In the genomic region with DNA sequence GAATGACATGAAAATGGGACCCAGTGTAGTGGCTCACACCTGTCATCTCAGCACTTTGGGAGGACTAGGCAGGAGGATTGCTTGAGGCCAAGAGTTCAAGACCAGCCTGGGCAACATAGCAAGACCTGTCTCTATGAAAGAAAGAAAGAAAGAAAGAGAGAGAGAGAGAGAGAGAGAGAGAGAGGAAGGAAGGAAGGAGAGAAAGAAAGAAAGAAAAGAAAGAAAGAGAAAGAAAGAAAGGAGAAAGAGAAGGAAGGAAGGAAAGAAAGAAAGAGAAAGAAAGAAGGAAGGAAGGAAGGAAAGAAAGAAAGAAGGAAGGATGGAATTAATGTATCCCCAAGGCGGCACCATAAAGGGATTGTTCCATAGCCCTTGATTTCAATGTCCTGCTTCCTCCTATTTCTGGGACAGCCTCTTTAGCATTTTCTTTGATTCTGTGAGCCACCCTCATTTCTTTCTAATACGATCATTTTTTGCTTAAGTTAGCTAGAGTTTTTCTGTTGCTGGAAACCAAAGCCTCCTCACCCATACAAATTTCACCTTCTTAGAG, we compare ENCODE assay signal across 1 cellular context.
TF ChIP-seq lines count a peak whose summit lies in the region.

No MANE protein-coding gene starts in this region.

TF ChIP-seq in K562, 482 proteins besides CTCF, POLR2A, EP300 and RAD21:
- peak; percentile 51 for TF ChIP-seq U2AF1 (optimal IDR thresholded peaks at IDR 0.05; ENCODE audit: low read depth, low read length)
- TF ChIP-seq, protein P1, sequence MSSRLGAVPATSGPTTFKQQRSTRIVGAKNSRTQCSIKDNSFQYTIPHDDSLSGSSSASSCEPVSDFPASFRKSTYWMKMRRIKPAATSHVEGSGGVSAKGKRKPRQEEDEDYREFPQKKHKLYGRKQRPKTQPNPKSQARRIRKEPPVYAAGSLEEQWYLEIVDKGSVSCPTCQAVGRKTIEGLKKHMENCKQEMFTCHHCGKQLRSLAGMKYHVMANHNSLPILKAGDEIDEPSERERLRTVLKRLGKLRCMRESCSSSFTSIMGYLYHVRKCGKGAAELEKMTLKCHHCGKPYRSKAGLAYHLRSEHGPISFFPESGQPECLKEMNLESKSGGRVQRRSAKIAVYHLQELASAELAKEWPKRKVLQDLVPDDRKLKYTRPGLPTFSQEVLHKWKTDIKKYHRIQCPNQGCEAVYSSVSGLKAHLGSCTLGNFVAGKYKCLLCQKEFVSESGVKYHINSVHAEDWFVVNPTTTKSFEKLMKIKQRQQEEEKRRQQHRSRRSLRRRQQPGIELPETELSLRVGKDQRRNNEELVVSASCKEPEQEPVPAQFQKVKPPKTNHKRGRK (tag; IDR thresholded peaks at IDR 0.05), result peak; percentile 84
